Comparison of ENCODE assay signal across 28 cellular contexts in genomic region chr6:11442495-11442894, GRCh38.
"Had no signal": no experiment of that assay in that cellular context is flagged by ENCODE, and none has a peak within 500 bp of the region (broad histone marks: within the 10 kb centered on the region; RNA-seq: fewer than 3 reads in every experiment).

No MANE protein-coding gene starts in this region.

- H3K4me3 Mint-ChIP-seq: dendritic cell treated with granulocyte-macrophage colony-stimulating factor and Interleukin-4, amounts not matched to agents 40 ng/mL and 50 ng/mL, for 4 days; endodermal cell; immature natural killer cell; naive thymus-derived CD4-positive, alpha-beta T cell; nephron; neural progenitor cell; stimulated activated effector memory CD8-positive, alpha-beta T cell treated with anti-CD3 and anti-CD28 coated beads, Interleukin-12 subunit alpha, Interleukin-12 subunit beta, amount 100 ng/mL, for 72 hours; stimulated activated naive CD8-positive, alpha-beta T cell treated with anti-CD3 and anti-CD28 coated beads, Interleukin-15, Interleukin-2, amounts not matched to agents 100 ng/mL and 50 ng/mL, for 24 hours had no signal

- DNase-seq: effector CD8-positive, alpha-beta T cell; endodermal cell; esophagus squamous epithelium; hypothalamus; immature natural killer cell; islet precursor cell; kidney glomerular epithelial cell; left ventricle myocardium superior; lower lobe of right lung; naive thymus-derived CD4-positive, alpha-beta T cell; stimulated activated CD4-positive, alpha-beta T cell treated with anti-CD3 and anti-CD28 coated beads, Interleukin-12 subunit alpha, Interleukin-12 subunit beta, amount 100 ng/mL, for 4 hours; stimulated activated CD4-positive, alpha-beta T cell treated with anti-CD3 and anti-CD28 coated beads, Interleukin-1b, Interleukin-23, amount 100 ng/mL, for 48 hours; stimulated activated CD4-positive, alpha-beta T cell treated with anti-CD3 and anti-CD28 coated beads, Interleukin-4, amount 100 ng/mL, for 1 hour; upper lobe of left lung had no signal

- ATAC-seq: left ventricle myocardium superior; lower lobe of right lung; naive thymus-derived CD4-positive, alpha-beta T cell; sciatic nerve; stimulated activated effector memory CD8-positive, alpha-beta T cell treated with anti-CD3 and anti-CD28 coated beads, Interleukin-12 subunit alpha, Interleukin-12 subunit beta, amount 100 ng/mL, for 72 hours had no signal

- H3K36me3 Mint-ChIP-seq: neural progenitor cell; stimulated activated effector memory CD8-positive, alpha-beta T cell treated with anti-CD3 and anti-CD28 coated beads, Interleukin-12 subunit alpha, Interleukin-12 subunit beta, amount 100 ng/mL, for 72 hours had no signal

- H3K27ac ChIP-seq: esophagus squamous epithelium, lower lobe of right lung, neural progenitor cell, parathyroid adenoma, thoracic aorta, tibial nerve, upper lobe of left lung had no signal

- H3K27ac Mint-ChIP-seq: dendritic cell treated with granulocyte-macrophage colony-stimulating factor and Interleukin-4, amounts not matched to agents 40 ng/mL and 50 ng/mL, for 4 days; endodermal cell; immature natural killer cell; naive thymus-derived CD4-positive, alpha-beta T cell; nephron; neural progenitor cell; progenitor cell of endocrine pancreas; stimulated activated effector memory CD8-positive, alpha-beta T cell treated with anti-CD3 and anti-CD28 coated beads, Interleukin-12 subunit alpha, Interleukin-12 subunit beta, amount 100 ng/mL, for 72 hours; stimulated activated naive CD8-positive, alpha-beta T cell treated with anti-CD3 and anti-CD28 coated beads, Interleukin-15, Interleukin-2, amounts not matched to agents 100 ng/mL and 50 ng/mL, for 24 hours had no signal

- H3K36me3 ChIP-seq: esophagus squamous epithelium, lower lobe of right lung, neural progenitor cell, thoracic aorta, tibial nerve, upper lobe of left lung had no signal

- H3K27me3 Mint-ChIP-seq: naive thymus-derived CD4-positive, alpha-beta T cell; stimulated activated naive CD8-positive, alpha-beta T cell treated with anti-CD3 and anti-CD28 coated beads, Interleukin-15, Interleukin-2, amounts not matched to agents 100 ng/mL and 50 ng/mL, for 24 hours had no signal

- H3K4me3 ChIP-seq: esophagus squamous epithelium, lower lobe of right lung, neural progenitor cell, smooth muscle cell, thoracic aorta, tibial nerve, upper lobe of left lung had no signal

- H3K27me3 ChIP-seq: esophagus squamous epithelium, neural progenitor cell, tibial nerve, upper lobe of left lung had no signal

- FAIRE-seq: colon, frontal cortex, urothelium cell line had no signal

- H3K4me1 Mint-ChIP-seq: nephron, neural progenitor cell had no signal
